In the genomic region with DNA sequence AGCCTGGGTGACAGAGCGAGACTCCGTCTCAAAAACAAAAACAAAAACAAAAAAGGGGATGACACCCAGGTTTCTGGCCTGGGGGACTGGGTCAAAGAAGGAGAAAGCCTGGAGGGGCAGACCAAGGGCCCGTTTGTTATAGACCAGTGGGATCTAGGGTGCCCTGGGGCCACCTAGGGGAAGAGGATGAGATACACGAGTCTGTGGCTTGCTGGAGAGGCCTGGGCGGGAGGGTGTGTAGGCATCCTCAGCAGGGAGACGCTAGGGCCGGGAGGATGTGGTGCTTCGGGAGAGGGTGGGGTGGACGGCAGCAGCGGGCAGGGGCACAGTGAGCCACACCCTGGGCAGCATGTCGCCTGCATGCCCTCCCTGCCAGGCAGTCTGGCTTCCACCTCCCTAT, we compare ENCODE assay signal across 13 cellular contexts. TPM values are rescaled to one million over a fixed set of nuclear protein-coding genes. Genes with fewer than 3 reads are reported as not detected.
DNase-seq lines count a peak whose midpoint lies in the region; ATAC-seq, FAIRE-seq and TF ChIP-seq lines count a peak whose summit lies in the region.
"Had no signal": no experiment of that assay in that cellular context is flagged by ENCODE, and none has a peak within 500 bp of the region (broad histone marks: within the 10 kb centered on the region; RNA-seq: fewer than 3 reads in every experiment).

No MANE protein-coding gene starts in this region.

- H4K20me1 ChIP-seq in HepG2 (ENCODE audit: insufficient read depth, low read length) = no peaks in the 10 kb centered on the region; the same call in 1 of the 2 replicates

- in situ Hi-C loops in HepG2 (cut with HindIII; ENCODE audit: extremely low pct_ligation_motif_present, low pct_unique_long_range_greater_than_20kb) = no loop called here

- H3K4me3 ChIP-seq in WERI-Rb-1 (ENCODE audit: low read depth, low read length) (no peak overlapping the region), HepG2 (replicated peaks in 1 of 3; ENCODE audit: insufficient read depth in 1 of 3, low read depth in 2 of 3, low read length in 3 of 3) (no peak overlapping the region)
- H3K4me3 ChIP-seq: ascending aorta, tibial nerve had no signal

- H3K27me3 ChIP-seq in WERI-Rb-1 (ENCODE audit: insufficient read depth, low read depth, severe bottlenecking) (no peaks in the 10 kb centered on the region), HepG2 (ENCODE audit: control insufficient read depth in 1 of 2, insufficient read depth in 2 of 2, low read length in 2 of 2) (no peaks in the 10 kb centered on the region)
- H3K27me3 ChIP-seq: ascending aorta, tibial nerve had no signal

- no peak overlapping the region for H3K4me2 ChIP-seq in HepG2 (ENCODE audit: low read depth, low read length)

- H3K9me3 ChIP-seq in WERI-Rb-1 (ENCODE audit: severe bottlenecking) (no peaks in the 10 kb centered on the region), HepG2 (ENCODE audit: low read length) (no peaks in the 10 kb centered on the region)
- H3K9me3 ChIP-seq: ascending aorta, tibial nerve had no signal

- H2AFZ ChIP-seq in HepG2 (ENCODE audit: low read length) = no peak overlapping the region

- intact Hi-C loops in HepG2 (cut with micrococcal nuclease; ENCODE audit: unreplicated experiment) (no loop called here), left ventricle myocardium superior (cut with micrococcal nuclease) (no loop called here)

- no peaks in the 10 kb centered on the region for H3K79me2 ChIP-seq in HepG2 (ENCODE audit: insufficient read depth, low read length)

- no peak overlapping the region for H3K9ac ChIP-seq in HepG2 (ENCODE audit: insufficient read depth, low read depth, low read length)

- no peak for TF ChIP-seq EP300 in HepG2 (IDR thresholded peaks at IDR 0.05; ENCODE audit: low read depth in 2 of 2, low read length in 2 of 2)
- no peak for TF ChIP-seq EP300 in HepG2 (CRISPR knock-in tag; IDR thresholded peaks at IDR 0.05; ENCODE audit: borderline replicate concordance)

- ATAC-seq in HepG2 (peak; percentile 71), left ventricle myocardium superior (no peak)

- 72% methylated on average over 5 of the region's 11 CpGs for WGBS in HepG2 (ENCODE audit: low lambda C conversion rate)

- CTCF ChIA-PET in HepG2 (lab: Yijun Ruan, JAX; ENCODE audit: low intra/inter-chr PET ratio, low total read pairs) = no interaction called here

- POLR2A ChIA-PET in HepG2 (lab: Yijun Ruan, JAX) = no interaction called here

- peak; percentile 24; the same call in 1 of the 3 replicates for TF ChIP-seq CTCF in GM12872 (IDR thresholded peaks at IDR 0.05; ENCODE audit: insufficient read depth, low read depth, low read length)
- peak; percentile 47 for TF ChIP-seq CTCF in WERI-Rb-1 (IDR thresholded peaks at IDR 0.05; ENCODE audit: low read depth, low read length)
- peak; percentile 48 for TF ChIP-seq CTCF in HepG2 (CRISPR knock-in tag; IDR thresholded peaks at IDR 0.05)

- no peak overlapping the region for H3K27ac ChIP-seq in WERI-Rb-1
- no peak overlapping the region for H3K27ac ChIP-seq in HepG2 (ENCODE audit: extremely low read length, insufficient read depth, low read length)

- peaks cover 13% of the 10 kb centered on the region for H3K4me1 ChIP-seq in HepG2 (ENCODE audit: insufficient read depth, low read length)

- no peak for FAIRE-seq in HepG2 (lab: Jason Lieb, UNC)
- FAIRE-seq: D721Med, H54 had no signal

- no peak for TF ChIP-seq POLR2A in HepG2 (IDR thresholded peaks at IDR 0.05; ENCODE audit: insufficient read depth in 1 of 2, low read depth in 2 of 2, low read length in 2 of 2)

- DNase-seq in CD1c-positive myeloid dendritic cell (ENCODE audit: extremely low spot score) (peak; percentile 52), WERI-Rb-1 (peak; percentile 42), HepG2 (ENCODE audit: low spot score) (no peak), epidermal melanocyte (ENCODE audit: insufficient read length, low spot score) (no peak), left ventricle myocardium superior (no peak)
- DNase-seq in effector CD4-positive, alpha-beta T cell = no peak
- DNase-seq: effector memory CD4-positive, alpha-beta T cell; NCI-H2081 treated with DMSO at 0.1 percent for 48 hours had no signal

- peaks cover 31% of the 10 kb centered on the region for H3K36me3 ChIP-seq in WERI-Rb-1
- peaks cover 14 to 36% of the 10 kb centered on the region in 2 experiments; a peak in 3 of 5 replicates for H3K36me3 ChIP-seq in HepG2 (replicated peaks in 1 of 2; ENCODE audit: control insufficient read depth in 1 of 2, insufficient read depth in 2 of 2, low read length in 2 of 2)

- no peak for TF ChIP-seq RAD21 in HepG2 (CRISPR knock-in tag; IDR thresholded peaks at IDR 0.05)

- BruUV-seq in HepG2 (replicated peaks; lab: Mats Ljungman, UMichigan) = no TSS peak

RNA-seq across cellular contexts. Expression of gene CRK, which starts 17.1 kb away (rescaled TPM):
- total RNA-seq in HepG2 (2016; rRNA removed; fragmentation: Illumina TruSeq; extraction: Trizol) = 54.2 and 66.2 TPM in 2 replicates
- total RNA-seq in HepG2 (2016; cell fraction: cytosol; rRNA removed; fragmentation: Illumina TruSeq; extraction: Trizol; ENCODE audit: low read depth) = 6.4 and 7.7 TPM in 2 replicates
- total RNA-seq in HepG2 (2016; cell fraction: insoluble cytoplasmic fraction; rRNA removed; fragmentation: Illumina TruSeq; extraction: Trizol) = 55.2 and 65.5 TPM in 2 replicates
- total RNA-seq in HepG2 (2016; cell fraction: membrane; rRNA removed; fragmentation: Illumina TruSeq; extraction: Trizol) = 35.0 and 35.8 TPM in 2 replicates
- 21.6 and 23.7 TPM in 2 replicates for total RNA-seq in HepG2 (2016; cell fraction: nucleus; rRNA removed; fragmentation: Illumina TruSeq; extraction: Trizol)
- polyA plus RNA-seq in HepG2 (2011; rRNA removed) = 42.3 and 47.4 TPM in 2 replicates
- polyA plus RNA-seq in HepG2 (2011; cell fraction: cytosol; rRNA removed) = 32.4 and 45.6 TPM in 2 replicates
- 7.9 and 11.0 TPM in 2 replicates for polyA plus RNA-seq in HepG2 (2011; cell fraction: nucleus; rRNA removed)
- polyA plus RNA-seq in HepG2 (2012) = 27.3 and 28.9 TPM in 2 replicates
- polyA plus RNA-seq in HepG2 (2016; cell fraction: cytosol; fragmentation: Illumina TruSeq; extraction: Trizol; ENCODE audit: low read depth) = 3.5 and 3.6 TPM in 2 replicates
- polyA plus RNA-seq in HepG2 (2016; cell fraction: insoluble cytoplasmic fraction; fragmentation: Illumina TruSeq; extraction: Trizol; ENCODE audit: low read depth) = 56.6 and 59.0 TPM in 2 replicates
- 19.4 and 19.8 TPM in 2 replicates for polyA plus RNA-seq in HepG2 (2016; cell fraction: membrane; fragmentation: Illumina TruSeq; extraction: Trizol; ENCODE audit: low read depth)
- 30.2 and 30.5 TPM in 2 replicates for polyA plus RNA-seq in HepG2 (2016; cell fraction: nucleus; fragmentation: Illumina TruSeq; extraction: Trizol; ENCODE audit: insufficient read depth, low read depth)
- 31.9 and 49.0 TPM in 2 replicates for polyA minus RNA-seq in HepG2 (2011; rRNA and poly(A)+ RNA removed; ENCODE audit: low replicate concordance)
- polyA minus RNA-seq in HepG2 (2011; cell fraction: cytosol; rRNA and poly(A)+ RNA removed) = 31.0 and 34.3 TPM in 2 replicates
- polyA minus RNA-seq in HepG2 (2011; cell fraction: nucleus; rRNA and poly(A)+ RNA removed) = 13.8 and 19.4 TPM in 2 replicates
- total RNA-seq in left ventricle myocardium superior = 37.9 TPM

RNA-seq across cellular contexts. Expression of gene MYO1C, which starts 19.3 kb away (rescaled TPM):
- total RNA-seq in HepG2 (2016; rRNA removed; fragmentation: Illumina TruSeq; extraction: Trizol) (22.7 and 27.9 TPM in 2 replicates), left ventricle myocardium superior (200 TPM)
- total RNA-seq in HepG2 (2016; cell fraction: cytosol; rRNA removed; fragmentation: Illumina TruSeq; extraction: Trizol; ENCODE audit: low read depth) = 4.3 and 4.7 TPM in 2 replicates
- 22.1 and 22.8 TPM in 2 replicates for total RNA-seq in HepG2 (2016; cell fraction: insoluble cytoplasmic fraction; rRNA removed; fragmentation: Illumina TruSeq; extraction: Trizol)
- 12.6 and 13.8 TPM in 2 replicates for total RNA-seq in HepG2 (2016; cell fraction: membrane; rRNA removed; fragmentation: Illumina TruSeq; extraction: Trizol)
- total RNA-seq in HepG2 (2016; cell fraction: nucleus; rRNA removed; fragmentation: Illumina TruSeq; extraction: Trizol) = 16.9 TPM in 2 replicates
- 40.8 and 59.8 TPM in 2 replicates for polyA plus RNA-seq in HepG2 (2011; rRNA removed)
- polyA plus RNA-seq in HepG2 (2011; cell fraction: cytosol; rRNA removed) = 29.8 and 37.1 TPM in 2 replicates
- 69.2 and 76.6 TPM in 2 replicates for polyA plus RNA-seq in HepG2 (2011; cell fraction: nucleus; rRNA removed)
- 26.4 and 32.7 TPM in 2 replicates for polyA plus RNA-seq in HepG2 (2012)
- polyA plus RNA-seq in HepG2 (2016; cell fraction: cytosol; fragmentation: Illumina TruSeq; extraction: Trizol; ENCODE audit: low read depth) = 3.1 and 3.2 TPM in 2 replicates
- 24.4 and 30.4 TPM in 2 replicates for polyA plus RNA-seq in HepG2 (2016; cell fraction: insoluble cytoplasmic fraction; fragmentation: Illumina TruSeq; extraction: Trizol; ENCODE audit: low read depth)
- polyA plus RNA-seq in HepG2 (2016; cell fraction: membrane; fragmentation: Illumina TruSeq; extraction: Trizol; ENCODE audit: low read depth) = 10.0 and 10.4 TPM in 2 replicates
- 33.4 and 38.4 TPM in 2 replicates for polyA plus RNA-seq in HepG2 (2016; cell fraction: nucleus; fragmentation: Illumina TruSeq; extraction: Trizol; ENCODE audit: insufficient read depth, low read depth)
- 118 and 247 TPM in 2 replicates for polyA minus RNA-seq in HepG2 (2011; rRNA and poly(A)+ RNA removed; ENCODE audit: low replicate concordance)
- polyA minus RNA-seq in HepG2 (2011; cell fraction: cytosol; rRNA and poly(A)+ RNA removed) = 37.2 and 50.5 TPM in 2 replicates
- polyA minus RNA-seq in HepG2 (2011; cell fraction: nucleus; rRNA and poly(A)+ RNA removed) = 49.2 and 53.7 TPM in 2 replicates

RNA-seq across cellular contexts. Expression of gene INPP5K, which starts 43.2 kb away (rescaled TPM):
- total RNA-seq in HepG2 (2016; rRNA removed; fragmentation: Illumina TruSeq; extraction: Trizol) (4.3 and 4.8 TPM in 2 replicates), left ventricle myocardium superior (39.1 TPM)
- total RNA-seq in HepG2 (2016; cell fraction: cytosol; rRNA removed; fragmentation: Illumina TruSeq; extraction: Trizol; ENCODE audit: low read depth) = 1.1 and 1.2 TPM in 2 replicates
- 3.0 and 4.9 TPM in 2 replicates for total RNA-seq in HepG2 (2016; cell fraction: insoluble cytoplasmic fraction; rRNA removed; fragmentation: Illumina TruSeq; extraction: Trizol)
- 3.8 TPM in 2 replicates for total RNA-seq in HepG2 (2016; cell fraction: membrane; rRNA removed; fragmentation: Illumina TruSeq; extraction: Trizol)
- total RNA-seq in HepG2 (2016; cell fraction: nucleus; rRNA removed; fragmentation: Illumina TruSeq; extraction: Trizol) = 2.6 and 3.9 TPM in 2 replicates
- 9.3 and 9.6 TPM in 2 replicates for polyA plus RNA-seq in HepG2 (2011; rRNA removed)
- 7.3 and 11.5 TPM in 2 replicates for polyA plus RNA-seq in HepG2 (2011; cell fraction: cytosol; rRNA removed)
- polyA plus RNA-seq in HepG2 (2011; cell fraction: nucleus; rRNA removed) = 14.7 and 18.6 TPM in 2 replicates
- polyA plus RNA-seq in HepG2 (2012) = 4.4 and 6.6 TPM in 2 replicates
- 1.7 and 3.1 TPM in 2 replicates for polyA plus RNA-seq in HepG2 (2016; cell fraction: cytosol; fragmentation: Illumina TruSeq; extraction: Trizol; ENCODE audit: low read depth)
- polyA plus RNA-seq in HepG2 (2016; cell fraction: insoluble cytoplasmic fraction; fragmentation: Illumina TruSeq; extraction: Trizol; ENCODE audit: low read depth) = 3.3 and 4.8 TPM in 2 replicates
- 3.5 and 4.2 TPM in 2 replicates for polyA plus RNA-seq in HepG2 (2016; cell fraction: membrane; fragmentation: Illumina TruSeq; extraction: Trizol; ENCODE audit: low read depth)
- 8.4 and 9.9 TPM in 2 replicates for polyA plus RNA-seq in HepG2 (2016; cell fraction: nucleus; fragmentation: Illumina TruSeq; extraction: Trizol; ENCODE audit: insufficient read depth, low read depth)
- 26.2 and 71.2 TPM in 2 replicates for polyA minus RNA-seq in HepG2 (2011; rRNA and poly(A)+ RNA removed; ENCODE audit: low replicate concordance)
- polyA minus RNA-seq in HepG2 (2011; cell fraction: cytosol; rRNA and poly(A)+ RNA removed) = 6.0 and 7.6 TPM in 2 replicates
- polyA minus RNA-seq in HepG2 (2011; cell fraction: nucleus; rRNA and poly(A)+ RNA removed) = 11.9 and 12.7 TPM in 2 replicates

Comparison
In these comparisons a context has a peak if more than half of its experiments do, and no peak if none do; other contexts are left out.
1. DNase-seq: peak in CD1c-positive myeloid dendritic cell (single experiment) and WERI-Rb-1 (single experiment); none in HepG2 (single experiment), epidermal melanocyte (single experiment), effector CD4-positive, alpha-beta T cell (single experiment) and left ventricle myocardium superior (single experiment).
2. Peak in every context shown above with its lines, with median percentiles within 50 percentile points of each other: CTCF ChIP-seq.